ENCODE assay signal across 8 cellular contexts in the genomic region with DNA sequence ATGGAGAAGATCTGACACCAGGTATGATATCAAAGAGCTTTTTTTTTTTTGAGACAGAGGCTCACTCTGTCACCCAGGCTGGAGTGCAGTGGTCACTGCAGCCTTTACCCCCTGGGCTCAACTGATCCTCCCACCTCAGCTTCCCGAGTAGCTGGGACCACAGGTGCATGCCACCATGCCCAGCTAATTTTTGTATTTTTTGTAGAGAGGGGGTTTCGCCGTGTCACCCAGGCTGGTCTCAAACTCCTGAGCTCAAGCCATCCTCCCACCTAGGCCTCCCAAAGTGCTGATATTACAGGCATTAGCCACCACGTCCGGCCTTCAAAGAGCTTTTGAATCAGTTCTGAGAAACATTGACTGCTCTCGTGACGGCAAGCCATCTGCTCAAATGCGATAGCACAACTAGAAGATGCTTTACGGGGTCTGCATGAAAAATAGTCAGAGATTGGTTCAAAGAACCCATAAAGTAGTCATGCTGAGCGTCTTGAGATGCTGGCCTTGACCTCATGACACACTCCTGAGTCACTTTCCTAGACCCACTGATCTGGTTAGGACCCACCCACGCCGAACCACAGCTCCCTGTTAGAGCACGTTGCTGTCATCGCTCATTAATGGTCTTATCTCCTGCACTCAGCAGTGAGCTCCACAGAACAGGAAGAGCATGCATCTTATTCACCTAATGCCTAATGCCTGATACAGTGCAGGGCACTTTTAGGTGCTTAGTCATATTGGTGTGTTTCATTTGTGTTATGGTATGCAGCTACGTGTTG. TPM values are rescaled to one million over a fixed set of nuclear protein-coding genes. Genes with fewer than 3 reads are reported as not detected.
DNase-seq lines count a peak whose midpoint lies in the region; ATAC-seq lines count a peak whose summit lies in the region.

No MANE protein-coding gene starts in this region.

- H3K27ac Mint-ChIP-seq in activated T-helper 1 cell treated with anti-CD3 and anti-CD28 coated beads, Interleukin-12 subunit alpha, Interleukin-12 subunit beta, Interleukin-2, Interleukin-4 antibody, amounts not matched to agents 30 ng/mL and 10 ng/mL and 1 ng/mL, durations not matched to agents 14 hours and 24 hours and 36 hours: no peak overlapping the region

- H3K4me1 Mint-ChIP-seq in activated T-helper 1 cell treated with anti-CD3 and anti-CD28 coated beads, Interleukin-12 subunit alpha, Interleukin-12 subunit beta, Interleukin-2, Interleukin-4 antibody, amounts not matched to agents 30 ng/mL and 10 ng/mL and 1 ng/mL, durations not matched to agents 14 hours and 24 hours and 36 hours (ENCODE audit: low read depth): no peaks in the 10 kb centered on the region

- intact Hi-C loops in activated T-helper 1 cell treated with anti-CD3 and anti-CD28 coated beads, Interleukin-12 subunit alpha, Interleukin-12 subunit beta, Interleukin-2, Interleukin-4 antibody, amounts not matched to agents 30 ng/mL and 10 ng/mL and 1 ng/mL, durations not matched to agents 14 hours and 24 hours and 36 hours (cut with micrococcal nuclease): no loop called here

- DNase-seq in GM04504 (ENCODE audit: low read depth) (peak; percentile 90), astrocyte of the hippocampus (ENCODE audit: low read depth, low spot score) (peak; percentile 77), pulmonary artery endothelial cell (ENCODE audit: low read depth, low spot score) (peak; percentile 93), NCI-H2196 (lab: John Stamatoyannopoulos, UW; ENCODE audit: unreplicated experiment) (no peak), NAMALWA (ENCODE audit: low spot score) (no peak)
- DNase-seq in activated T-helper 1 cell treated with anti-CD3 and anti-CD28 coated beads, Interleukin-12 subunit alpha, Interleukin-12 subunit beta, Interleukin-2, Interleukin-4 antibody, amounts not matched to agents 30 ng/mL and 10 ng/mL and 1 ng/mL, durations not matched to agents 14 hours and 24 hours and 36 hours (ENCODE audit: low spot score): no peak

- ATAC-seq in HG03442 (IDR thresholded peaks at IDR 0.05; ENCODE audit: unreplicated experiment) (peak; percentile 71), GM19395 (IDR thresholded peaks at IDR 0.05; ENCODE audit: unreplicated experiment) (no peak)

- H3K4me3 Mint-ChIP-seq in activated T-helper 1 cell treated with anti-CD3 and anti-CD28 coated beads, Interleukin-12 subunit alpha, Interleukin-12 subunit beta, Interleukin-2, Interleukin-4 antibody, amounts not matched to agents 30 ng/mL and 10 ng/mL and 1 ng/mL, durations not matched to agents 14 hours and 24 hours and 36 hours: no peak overlapping the region

- H3K27me3 Mint-ChIP-seq in activated T-helper 1 cell treated with anti-CD3 and anti-CD28 coated beads, Interleukin-12 subunit alpha, Interleukin-12 subunit beta, Interleukin-2, Interleukin-4 antibody, amounts not matched to agents 30 ng/mL and 10 ng/mL and 1 ng/mL, durations not matched to agents 14 hours and 24 hours and 36 hours (ENCODE audit: insufficient read depth): no peaks in the 10 kb centered on the region

- H3K9me3 Mint-ChIP-seq in activated T-helper 1 cell treated with anti-CD3 and anti-CD28 coated beads, Interleukin-12 subunit alpha, Interleukin-12 subunit beta, Interleukin-2, Interleukin-4 antibody, amounts not matched to agents 30 ng/mL and 10 ng/mL and 1 ng/mL, durations not matched to agents 14 hours and 24 hours and 36 hours: no peaks in the 10 kb centered on the region

- no peaks in the 10 kb centered on the region for H3K36me3 Mint-ChIP-seq in activated T-helper 1 cell treated with anti-CD3 and anti-CD28 coated beads, Interleukin-12 subunit alpha, Interleukin-12 subunit beta, Interleukin-2, Interleukin-4 antibody, amounts not matched to agents 30 ng/mL and 10 ng/mL and 1 ng/mL, durations not matched to agents 14 hours and 24 hours and 36 hours (ENCODE audit: low read depth)

RNA-seq across cellular contexts. Expression of a gene that starts 57.0 kb away (rescaled TPM):
- total RNA-seq in pulmonary artery endothelial cell: 13.6 and 22.9 TPM in 2 replicates
- total RNA-seq in activated T-helper 1 cell treated with anti-CD3 and anti-CD28 coated beads, Interleukin-12 subunit alpha, Interleukin-12 subunit beta, Interleukin-2, Interleukin-4 antibody, amounts not matched to agents 30 ng/mL and 10 ng/mL and 1 ng/mL, durations not matched to agents 14 hours and 24 hours and 36 hours: not detected in 2 replicates

Comparison
In these comparisons a context has a peak if more than half of its experiments do, and no peak if none do; other contexts are left out.
1. DNase-seq: peak in GM04504 (single experiment), astrocyte of the hippocampus (single experiment) and pulmonary artery endothelial cell (single experiment); none in NCI-H2196 (single experiment), NAMALWA (single experiment) and activated T-helper 1 cell treated with anti-CD3 and anti-CD28 coated beads, Interleukin-12 subunit alpha, Interleukin-12 subunit beta, Interleukin-2, Interleukin-4 antibody, amounts not matched to agents 30 ng/mL and 10 ng/mL and 1 ng/mL, durations not matched to agents 14 hours and 24 hours and 36 hours (single experiment).
2. RNA of a gene that starts 57.0 kb away (total RNA-seq): 13.6 to 22.9 TPM in pulmonary artery endothelial cell; not detected in activated T-helper 1 cell treated with anti-CD3 and anti-CD28 coated beads, Interleukin-12 subunit alpha, Interleukin-12 subunit beta, Interleukin-2, Interleukin-4 antibody, amounts not matched to agents 30 ng/mL and 10 ng/mL and 1 ng/mL, durations not matched to agents 14 hours and 24 hours and 36 hours; every median in the first group is over 10 times any median in the second.